ENCODE assay signal across 15 cellular contexts in genomic region chr12:95574030-95574429, GRCh38. TPM values are rescaled to one million over a fixed set of nuclear protein-coding genes. Genes with fewer than 3 reads are reported as not detected.
A peak's percentile ranks its signal among the peaks of the same experiment; 100 is the strongest.
DNase-seq lines count a peak whose midpoint lies in the region; ATAC-seq and FAIRE-seq lines count a peak whose summit lies in the region.
"Had no signal": no experiment of that assay in that cellular context is flagged by ENCODE, and none has a peak within 500 bp of the region (broad histone marks: within the 10 kb centered on the region; RNA-seq: fewer than 3 reads in every experiment).

No MANE protein-coding gene starts in this region.

- H3K27ac ChIP-seq in Karpas-422 (ENCODE audit: low read length), result no peak overlapping the region
- H3K27ac ChIP-seq: ascending aorta, left lung, ovary, SJSA1 had no signal

- no peaks in the 10 kb centered on the region for H3K9me2 ChIP-seq in Karpas-422 (replicated peaks; ENCODE audit: insufficient read depth, low read length)

- H3K4me3 ChIP-seq in Karpas-422 (ENCODE audit: low read length) (no peak overlapping the region), iPS-18c (ENCODE audit: insufficient read depth, low read depth, low read length) (peak overlapping the region; percentile 28; the same call in 1 of the 2 replicates)
- H3K4me3 ChIP-seq: ascending aorta, left lung, ovary, SJSA1 had no signal

- no peak for FAIRE-seq in urothelium cell line (lab: Jason Lieb, UNC)

- H3K9ac ChIP-seq in ES-I3 (ENCODE audit: low read depth, low read length), result peak overlapping the region; percentile 19
- no peak overlapping the region for H3K9ac ChIP-seq in Karpas-422 (ENCODE audit: low read length)

- H4K20me1 ChIP-seq in Karpas-422 (ENCODE audit: insufficient read depth, low read depth, low read length), result no peaks in the 10 kb centered on the region

- H3K4me1 ChIP-seq in ES-I3 (ENCODE audit: insufficient read depth, low read length), result peaks cover 18% of the 10 kb centered on the region
- peaks cover 13% of the 10 kb centered on the region for H3K4me1 ChIP-seq in Karpas-422 (ENCODE audit: low read length)
- H3K4me1 ChIP-seq: ascending aorta, left lung, SJSA1 had no signal

- no peak overlapping the region for H3K4me2 ChIP-seq in Karpas-422 (ENCODE audit: low read depth, low read length, poor library complexity, severe bottlenecking)

- peak; percentile 52 for ATAC-seq in GM21737 (IDR thresholded peaks at IDR 0.05; ENCODE audit: unreplicated experiment)

- no peaks in the 10 kb centered on the region for H3K36me3 ChIP-seq in ES-I3 (ENCODE audit: insufficient read depth, low read length)
- H3K36me3 ChIP-seq in Karpas-422 (ENCODE audit: insufficient read depth, low read length), result no peaks in the 10 kb centered on the region
- H3K36me3 ChIP-seq: ascending aorta, left lung, ovary, SJSA1 had no signal

- no peaks in the 10 kb centered on the region for H3K79me2 ChIP-seq in Karpas-422 (ENCODE audit: low read length)

- DNase-seq in Karpas-422 (peak; percentile 39), DMS153 (lab: John Stamatoyannopoulos, UW) (no peak), NCI-H774 (lab: John Stamatoyannopoulos, UW) (no peak), hypothalamus (lab: John Stamatoyannopoulos, UW) (no peak), urothelium cell line (ENCODE audit: low spot score) (no peak)
- DNase-seq: left lung; NCI-H187 treated with DMSO at 0.1 percent for 48 hours; ovary; stimulated activated CD4-positive, alpha-beta T cell treated with anti-CD3 and anti-CD28 coated beads, Interleukin-15, amount 100 ng/mL, for 24 hours; stimulated activated CD8-positive, alpha-beta memory T cell treated with anti-CD3 and anti-CD28 coated beads, Interleukin-4, amount 100 ng/mL, for 48 hours had no signal

- no peak overlapping the region for H2AFZ ChIP-seq in Karpas-422 (ENCODE audit: low read length)

- H3K9me3 ChIP-seq in ES-I3 (ENCODE audit: control insufficient read depth, insufficient read depth, low read length), result no peaks in the 10 kb centered on the region
- no peaks in the 10 kb centered on the region for H3K9me3 ChIP-seq in Karpas-422 (ENCODE audit: low read length)
- no peaks in the 10 kb centered on the region for H3K9me3 ChIP-seq in iPS-18c (ENCODE audit: control insufficient read depth, insufficient read depth, low read length)
- H3K9me3 ChIP-seq: ascending aorta, left lung, ovary, SJSA1 had no signal

- H3K27me3 ChIP-seq in Karpas-422 (ENCODE audit: low read length), result no peaks in the 10 kb centered on the region
- H3K27me3 ChIP-seq: ascending aorta, ovary, SJSA1 had no signal

RNA-seq across cellular contexts. Expression of gene USP44, which starts 22.8 kb away (rescaled TPM):
- total RNA-seq in Karpas-422 (2014; rRNA removed; shearing (Covaris generic); ENCODE audit: low replicate concordance), result 0.11 TPM in 1 of 2 replicates, not detected in the other
